ENCODE assay signal across 8 cellular contexts in the genomic region with DNA sequence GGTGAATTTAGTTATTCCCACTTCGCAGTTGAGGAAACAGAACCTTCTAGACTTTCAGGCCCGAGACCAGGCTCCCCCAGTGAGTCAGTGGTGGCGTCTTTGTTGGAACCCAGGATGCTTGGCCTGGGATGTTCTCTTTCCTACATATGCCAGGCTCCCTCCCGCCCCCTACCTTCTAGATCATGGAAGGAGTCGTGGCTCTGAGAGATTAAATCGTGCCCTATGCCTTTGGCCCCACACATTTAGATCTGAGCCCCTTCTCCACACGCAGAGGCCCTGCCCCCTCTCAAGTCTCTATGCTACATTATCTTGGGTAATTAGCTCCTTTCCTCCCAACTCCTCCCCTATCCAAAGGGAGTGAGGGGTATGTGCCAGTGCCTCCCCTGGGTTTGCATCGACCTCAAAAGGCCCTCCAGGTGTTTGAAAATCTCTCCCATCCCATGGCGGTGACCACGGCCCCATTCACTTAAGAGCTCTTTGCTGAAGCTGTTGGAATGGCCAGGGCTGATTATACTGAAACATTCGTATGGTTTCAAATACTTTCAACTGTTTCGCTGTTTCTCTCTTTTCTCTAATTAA. TPM values are rescaled to one million over a fixed set of nuclear protein-coding genes. Genes with fewer than 3 reads are reported as not detected.
A peak's percentile ranks its signal among the peaks of the same experiment; 100 is the strongest.
DNase-seq lines count a peak whose midpoint lies in the region; ATAC-seq and TF ChIP-seq lines count a peak whose summit lies in the region.

No MANE protein-coding gene starts in this region.

- POLR2A ChIA-PET in activated CD4-positive, alpha-beta T cell treated with anti-CD3 and anti-CD28 coated beads for 36 hours (lab: Charles Lee): interaction anchor here (0.7 kb wide), 1 partner anchor 647 kb away, joined by 3 read pairs; no protein-coding TSS in a partner anchor

- TF ChIP-seq CTCF in chondrocyte (IDR thresholded peaks at IDR 0.05): peak; percentile 39
- peak; percentile 9 for TF ChIP-seq CTCF in nephron progenitor cell (IDR thresholded peaks at IDR 0.05)

- H3K36me3 ChIP-seq in BLaER1 treated with 17β-estradiol and CSF1 and Interleukin-3, amounts not matched to agents 10 nM and 100 nM: no peaks in the 10 kb centered on the region

- no peaks in the 10 kb centered on the region for H3K9me3 ChIP-seq in BLaER1 treated with 17β-estradiol and CSF1 and Interleukin-3, amounts not matched to agents 10 nM and 100 nM (replicated peaks in 1 of 11)

- peak overlapping the region in 5 of 10 experiments; percentile 56 to 64 (median 62); a peak in 4 of 20 replicates for H3K4me3 ChIP-seq in BLaER1 treated with 17β-estradiol and CSF1 and Interleukin-3, amounts not matched to agents 10 nM and 100 nM

- no peak overlapping the region for H3K9ac ChIP-seq in BLaER1 treated with 17β-estradiol and CSF1 and Interleukin-3, amounts not matched to agents 10 nM and 100 nM

- H3K36me3 Mint-ChIP-seq in chondrocyte (ENCODE audit: low read depth) (peaks cover 2% of the 10 kb centered on the region), nephron progenitor cell (ENCODE audit: low read depth) (no peaks in the 10 kb centered on the region)
- H3K36me3 Mint-ChIP-seq in activated T-helper 2 cell treated with anti-CD3 and anti-CD28 coated beads, Interferon-gamma antibody, Interleukin-2, Interleukin-4, amounts not matched to agents 10 μg/mL and 5 μg/mL and 100 μg/mL, durations not matched to agents 14 hours and 24 hours and 36 hours (ENCODE audit: low read depth): no peaks in the 10 kb centered on the region
- H3K36me3 Mint-ChIP-seq in activated CD4-positive, alpha-beta T cell treated with anti-CD3 and anti-CD28 coated beads for 36 hours (ENCODE audit: low read depth): no peaks in the 10 kb centered on the region

- peaks cover 28 to 60% (median 33%) of the 10 kb centered on the region in 10 experiments for H3K4me1 ChIP-seq in BLaER1 treated with 17β-estradiol and CSF1 and Interleukin-3, amounts not matched to agents 10 nM and 100 nM

- DNase-seq in HK-2 (ENCODE audit: unreplicated experiment) (peak; percentile 8), chondrocyte (ENCODE audit: low spot score) (no peak), nephron progenitor cell (no peak), cerebellar cortex (ENCODE audit: low spot score) (no peak)
- no peak for DNase-seq in activated T-helper 2 cell treated with anti-CD3 and anti-CD28 coated beads, Interferon-gamma antibody, Interleukin-2, Interleukin-4, amounts not matched to agents 10 μg/mL and 5 μg/mL and 100 μg/mL, durations not matched to agents 14 hours and 24 hours and 36 hours (ENCODE audit: low spot score)
- DNase-seq in activated CD4-positive, alpha-beta T cell treated with anti-CD3 and anti-CD28 coated beads for 4 hours: no peak
- no peak for DNase-seq in activated CD4-positive, alpha-beta T cell treated with anti-CD3 and anti-CD28 coated beads for 36 hours

- peak overlapping the region; percentile 91 to 100 (median 99); a peak in 19 of 22 replicates for H3K4me2 ChIP-seq in BLaER1 treated with 17β-estradiol and CSF1 and Interleukin-3, amounts not matched to agents 10 nM and 100 nM

- intact Hi-C loops in activated T-helper 2 cell treated with anti-CD3 and anti-CD28 coated beads, Interferon-gamma antibody, Interleukin-2, Interleukin-4, amounts not matched to agents 10 μg/mL and 5 μg/mL and 100 μg/mL, durations not matched to agents 14 hours and 24 hours and 36 hours (cut with micrococcal nuclease): loop anchor here (5.0 to 10.0 kb wide), 6 partner anchors 59 to 873 kb away; a partner anchor contains a TSS
- intact Hi-C loops in activated CD4-positive, alpha-beta T cell treated with anti-CD3 and anti-CD28 coated beads for 36 hours (cut with DNase I, micrococcal nuclease): loop anchor here (5.0 to 10.0 kb wide), 4 partner anchors 61 to 773 kb away; a partner anchor contains a TSS

- H3K4me1 Mint-ChIP-seq in chondrocyte (ENCODE audit: low read depth) (peaks cover 19% of the 10 kb centered on the region), nephron progenitor cell (peaks cover 55% of the 10 kb centered on the region)
- H3K4me1 Mint-ChIP-seq in activated T-helper 2 cell treated with anti-CD3 and anti-CD28 coated beads, Interferon-gamma antibody, Interleukin-2, Interleukin-4, amounts not matched to agents 10 μg/mL and 5 μg/mL and 100 μg/mL, durations not matched to agents 14 hours and 24 hours and 36 hours (ENCODE audit: low read depth): peaks cover 11% of the 10 kb centered on the region
- H3K4me1 Mint-ChIP-seq in activated CD4-positive, alpha-beta T cell treated with anti-CD3 and anti-CD28 coated beads for 36 hours: peaks cover 16% of the 10 kb centered on the region

- ATAC-seq in activated CD4-positive, alpha-beta T cell treated with anti-CD3 and anti-CD28 coated beads for 36 hours: no peak

- H3K27ac Mint-ChIP-seq in chondrocyte (ENCODE audit: unreplicated experiment) (no peak overlapping the region), nephron progenitor cell (no peak overlapping the region)
- no peak overlapping the region for H3K27ac Mint-ChIP-seq in activated T-helper 2 cell treated with anti-CD3 and anti-CD28 coated beads, Interferon-gamma antibody, Interleukin-2, Interleukin-4, amounts not matched to agents 10 μg/mL and 5 μg/mL and 100 μg/mL, durations not matched to agents 14 hours and 24 hours and 36 hours
- no peak overlapping the region for H3K27ac Mint-ChIP-seq in activated CD4-positive, alpha-beta T cell treated with anti-CD3 and anti-CD28 coated beads for 36 hours

- peaks cover 0 to 50% (median 25%) of the 10 kb centered on the region in 11 experiments; a peak in 20 of 22 replicates for H4K20me1 ChIP-seq in BLaER1 treated with 17β-estradiol and CSF1 and Interleukin-3, amounts not matched to agents 10 nM and 100 nM

- H3K27me3 ChIP-seq in BLaER1 treated with 17β-estradiol and CSF1 and Interleukin-3, amounts not matched to agents 10 nM and 100 nM: peaks cover 56 to 66% (median 61%) of the 10 kb centered on the region in 11 experiments

- H3K27me3 Mint-ChIP-seq in chondrocyte (ENCODE audit: low read depth) (peaks cover 42% of the 10 kb centered on the region), nephron progenitor cell (ENCODE audit: low read depth, poor library complexity) (peaks cover 63% of the 10 kb centered on the region)
- peaks cover 76% of the 10 kb centered on the region for H3K27me3 Mint-ChIP-seq in activated T-helper 2 cell treated with anti-CD3 and anti-CD28 coated beads, Interferon-gamma antibody, Interleukin-2, Interleukin-4, amounts not matched to agents 10 μg/mL and 5 μg/mL and 100 μg/mL, durations not matched to agents 14 hours and 24 hours and 36 hours (ENCODE audit: low read depth)
- H3K27me3 Mint-ChIP-seq in activated CD4-positive, alpha-beta T cell treated with anti-CD3 and anti-CD28 coated beads for 36 hours: peaks cover 57% of the 10 kb centered on the region

- H3K4me3 Mint-ChIP-seq in chondrocyte (ENCODE audit: unreplicated experiment) (peak overlapping the region; percentile 69), nephron progenitor cell (peak overlapping the region; percentile 82)
- H3K4me3 Mint-ChIP-seq in activated T-helper 2 cell treated with anti-CD3 and anti-CD28 coated beads, Interferon-gamma antibody, Interleukin-2, Interleukin-4, amounts not matched to agents 10 μg/mL and 5 μg/mL and 100 μg/mL, durations not matched to agents 14 hours and 24 hours and 36 hours (ENCODE audit: low read depth): no peak overlapping the region
- H3K4me3 Mint-ChIP-seq in activated CD4-positive, alpha-beta T cell treated with anti-CD3 and anti-CD28 coated beads for 36 hours: no peak overlapping the region

- no peak overlapping the region for H3K27ac ChIP-seq in BLaER1 treated with 17β-estradiol and CSF1 and Interleukin-3, amounts not matched to agents 10 nM and 100 nM

- CTCF ChIA-PET in activated CD4-positive, alpha-beta T cell treated with anti-CD3 and anti-CD28 coated beads for 36 hours (lab: Charles Lee): interaction anchor here (0.6 to 4.7 kb wide), 7 partner anchors 18 to 251 kb away, joined by 3 to 46 read pairs (median 3); no protein-coding TSS in a partner anchor

- H3K9me3 Mint-ChIP-seq in chondrocyte (ENCODE audit: low read depth) (no peaks in the 10 kb centered on the region), nephron progenitor cell (no peaks in the 10 kb centered on the region)
- no peaks in the 10 kb centered on the region for H3K9me3 Mint-ChIP-seq in activated T-helper 2 cell treated with anti-CD3 and anti-CD28 coated beads, Interferon-gamma antibody, Interleukin-2, Interleukin-4, amounts not matched to agents 10 μg/mL and 5 μg/mL and 100 μg/mL, durations not matched to agents 14 hours and 24 hours and 36 hours
- no peaks in the 10 kb centered on the region for H3K9me3 Mint-ChIP-seq in activated CD4-positive, alpha-beta T cell treated with anti-CD3 and anti-CD28 coated beads for 36 hours (ENCODE audit: low read depth)

RNA-seq across cellular contexts. Expression of a gene that starts 3.0 kb away (rescaled TPM):
- total RNA-seq in chondrocyte: 1.7 to 4.4 TPM (median 1.8 TPM) in 3 replicates
- total RNA-seq in activated T-helper 2 cell treated with anti-CD3 and anti-CD28 coated beads, Interferon-gamma antibody, Interleukin-2, Interleukin-4, amounts not matched to agents 10 μg/mL and 5 μg/mL and 100 μg/mL, durations not matched to agents 14 hours and 24 hours and 36 hours: 0.14 and 0.18 TPM in 2 replicates
- total RNA-seq in activated CD4-positive, alpha-beta T cell treated with anti-CD3 and anti-CD28 coated beads for 36 hours: under 1 TPM; 0.21 to 0.46 TPM

Comparison
In these comparisons a context has a peak if more than half of its experiments do, and no peak if none do; other contexts are left out.
1. H3K4me3 Mint-ChIP-seq: peak in chondrocyte (single experiment) and nephron progenitor cell (single experiment); none in activated T-helper 2 cell treated with anti-CD3 and anti-CD28 coated beads, Interferon-gamma antibody, Interleukin-2, Interleukin-4, amounts not matched to agents 10 μg/mL and 5 μg/mL and 100 μg/mL, durations not matched to agents 14 hours and 24 hours and 36 hours (single experiment) and activated CD4-positive, alpha-beta T cell treated with anti-CD3 and anti-CD28 coated beads for 36 hours (single experiment).